8 cellular contexts compared by ENCODE assay signal in genomic region chr6:7238900-7239589, GRCh38.
DNase-seq lines count a peak whose midpoint lies in the region; ATAC-seq and TF ChIP-seq lines count a peak whose summit lies in the region.

No MANE protein-coding gene starts in this region.

- DNase-seq in DMS53 treated with DMSO at 0.1 percent for 48 hours (lab: John Stamatoyannopoulos, UW; ENCODE audit: unreplicated experiment) (peak; percentile 87), NCI-H1436 treated with DMSO at 0.1 percent for 48 hours (lab: John Stamatoyannopoulos, UW) (peak; percentile 80), SW480 (ENCODE audit: low spot score) (peak; percentile 72), adrenal gland (peak; percentile 89 to 98 (median 96)), right atrium auricular region (ENCODE audit: low spot score) (peak; percentile 81)

- H3K9ac ChIP-seq in skeletal muscle tissue (ENCODE audit: low read depth in 1 of 3, low read length in 3 of 3): peak overlapping the region in 2 of 3 donors; percentile 34 to 59

- no peaks in the 10 kb centered on the region for H3K27me3 ChIP-seq in adrenal gland
- no peaks in the 10 kb centered on the region for H3K27me3 ChIP-seq in right atrium auricular region
- no peaks in the 10 kb centered on the region for H3K27me3 ChIP-seq in skeletal muscle tissue (ENCODE audit: control insufficient read depth in 3 of 3, insufficient read depth in 3 of 3, low read length in 3 of 3)

- intact Hi-C loops in adrenal gland (cut with DNase I): no loop called here

- no peak overlapping the region for H3K27ac ChIP-seq in HEK293 (ENCODE audit: extremely low read depth, low read depth, low read length)
- peak overlapping the region in 3 of 5 donors; percentile 2 to 72 (median 68) for H3K27ac ChIP-seq in adrenal gland
- peak overlapping the region; percentile 20 to 37 for H3K27ac ChIP-seq in right atrium auricular region
- H3K27ac ChIP-seq in skeletal muscle tissue (ENCODE audit: low read depth, low read length): no peak overlapping the region

- no peak for TF ChIP-seq POLR2A in adrenal gland (IDR thresholded peaks at IDR 0.05)

- peaks cover 0 to 40% of the 10 kb centered on the region in 2 experiments; a peak in 2 of 3 replicates for H3K36me3 ChIP-seq in HEK293 (ENCODE audit: control insufficient read depth in 2 of 2, insufficient read depth in 1 of 2, low read length in 2 of 2)
- H3K36me3 ChIP-seq in adrenal gland (replicated peaks in 1 of 2): peaks cover 0 to 35% of the 10 kb centered on the region in 2 donors
- H3K36me3 ChIP-seq in right atrium auricular region: peaks cover 25% of the 10 kb centered on the region
- H3K36me3 ChIP-seq in skeletal muscle tissue (ENCODE audit: control insufficient read depth in 3 of 3, insufficient read depth in 3 of 3, low read length in 3 of 3): peaks cover 0 to 25% (median 16%) of the 10 kb centered on the region in 3 donors

- TF ChIP-seq CTCF in HEK293 (tag by site-specific recombination; IDR thresholded peaks at IDR 0.05) (no peak), adrenal gland (IDR thresholded peaks at IDR 0.05) (peak; percentile 45 to 82 (median 74)), right atrium auricular region (IDR thresholded peaks at IDR 0.05) (peak; percentile 51 to 78)

- ATAC-seq in HG03439 (IDR thresholded peaks at IDR 0.05; ENCODE audit: unreplicated experiment): no peak

- POLR2A ChIA-PET in HEK293 (lab: Yijun Ruan, JAX): no interaction called here

- no peak overlapping the region for H3K4me3 ChIP-seq in HEK293 (ENCODE audit: low read depth, low read length)
- H3K4me3 ChIP-seq in adrenal gland: no peak overlapping the region
- H3K4me3 ChIP-seq in right atrium auricular region: no peak overlapping the region
- H3K4me3 ChIP-seq in skeletal muscle tissue (ENCODE audit: low read length in 3 of 3): no peak overlapping the region

- H3K9me3 ChIP-seq in HEK293 (ENCODE audit: control insufficient read depth, insufficient read depth, low read depth, low read length): no peaks in the 10 kb centered on the region
- no peaks in the 10 kb centered on the region for H3K9me3 ChIP-seq in adrenal gland (replicated peaks in 1 of 3)
- H3K9me3 ChIP-seq in right atrium auricular region: no peaks in the 10 kb centered on the region
- H3K9me3 ChIP-seq in skeletal muscle tissue (ENCODE audit: control insufficient read depth in 3 of 3, low read length in 3 of 3): no peaks in the 10 kb centered on the region

- H3K4me1 ChIP-seq in HEK293 (ENCODE audit: control insufficient read depth, insufficient read depth, low read length): peaks cover 3% of the 10 kb centered on the region; the same call in 1 of the 2 replicates
- H3K4me1 ChIP-seq in adrenal gland (replicated peaks in 1 of 2): peaks cover 20 to 38% of the 10 kb centered on the region in 2 donors
- peaks cover 0 to 29% of the 10 kb centered on the region in 2 donors for H3K4me1 ChIP-seq in right atrium auricular region
- peaks cover 28 to 49% (median 40%) of the 10 kb centered on the region in 3 donors for H3K4me1 ChIP-seq in skeletal muscle tissue (ENCODE audit: control insufficient read depth in 3 of 3, insufficient read depth in 3 of 3, low read length in 3 of 3)

- WGBS in adrenal gland, 4 donors: 30 to 71% (median 37%) methylated on average over 3 to 10 of the region's 10 CpGs

- CTCF ChIA-PET in HEK293 (lab: Yijun Ruan, JAX): interaction anchor here (0.5 to 3.0 kb wide), 63 partner anchors 10 to 680 kb away, joined by 3 to 42 read pairs (median 4); partner anchors contain the start of genes CAGE1 and RIOK1

TF ChIP-seq in HEK293, 187 proteins besides CTCF, POLR2A, EP300 and RAD21 (continues in another document):
- TF ChIP-seq KLF16 (tag by site-specific recombination; IDR thresholded peaks at IDR 0.05) (no peak), ZBTB21 (tag by site-specific recombination; IDR thresholded peaks at IDR 0.05) (no peak), ZBTB6 (tag by site-specific recombination; IDR thresholded peaks at IDR 0.05) (no peak), ZNF654 (tag by site-specific recombination; IDR thresholded peaks at IDR 0.05; ENCODE audit: low read depth) (peak; percentile 66), ZNF10 (tag by site-specific recombination; IDR thresholded peaks at IDR 0.05) (0 out of 2 replicates have a peak, but pooled peaks have one; percentile 39), ZNF645 (tag by site-specific recombination; IDR thresholded peaks at IDR 0.05) (no peak), SP7 (tag by site-specific recombination; IDR thresholded peaks at IDR 0.05) (0 out of 2 replicates have a peak, but pooled peaks have one; percentile 46), FEZF1 (tag by site-specific recombination; IDR thresholded peaks at IDR 0.05) (no peak), ZNF510 (tag by site-specific recombination; IDR thresholded peaks at IDR 0.05; ENCODE audit: insufficient replicate concordance) (no peak), ZNF302 (tag by site-specific recombination; IDR thresholded peaks at IDR 0.05; ENCODE audit: low read depth) (no peak), ZNF324 (tag by site-specific recombination; IDR thresholded peaks at IDR 0.05) (no peak), PRDM4 (tag by site-specific recombination; IDR thresholded peaks at IDR 0.05) (no peak), YY2 (tag by site-specific recombination; IDR thresholded peaks at IDR 0.05) (no peak)
- TF ChIP-seq, protein P1, sequence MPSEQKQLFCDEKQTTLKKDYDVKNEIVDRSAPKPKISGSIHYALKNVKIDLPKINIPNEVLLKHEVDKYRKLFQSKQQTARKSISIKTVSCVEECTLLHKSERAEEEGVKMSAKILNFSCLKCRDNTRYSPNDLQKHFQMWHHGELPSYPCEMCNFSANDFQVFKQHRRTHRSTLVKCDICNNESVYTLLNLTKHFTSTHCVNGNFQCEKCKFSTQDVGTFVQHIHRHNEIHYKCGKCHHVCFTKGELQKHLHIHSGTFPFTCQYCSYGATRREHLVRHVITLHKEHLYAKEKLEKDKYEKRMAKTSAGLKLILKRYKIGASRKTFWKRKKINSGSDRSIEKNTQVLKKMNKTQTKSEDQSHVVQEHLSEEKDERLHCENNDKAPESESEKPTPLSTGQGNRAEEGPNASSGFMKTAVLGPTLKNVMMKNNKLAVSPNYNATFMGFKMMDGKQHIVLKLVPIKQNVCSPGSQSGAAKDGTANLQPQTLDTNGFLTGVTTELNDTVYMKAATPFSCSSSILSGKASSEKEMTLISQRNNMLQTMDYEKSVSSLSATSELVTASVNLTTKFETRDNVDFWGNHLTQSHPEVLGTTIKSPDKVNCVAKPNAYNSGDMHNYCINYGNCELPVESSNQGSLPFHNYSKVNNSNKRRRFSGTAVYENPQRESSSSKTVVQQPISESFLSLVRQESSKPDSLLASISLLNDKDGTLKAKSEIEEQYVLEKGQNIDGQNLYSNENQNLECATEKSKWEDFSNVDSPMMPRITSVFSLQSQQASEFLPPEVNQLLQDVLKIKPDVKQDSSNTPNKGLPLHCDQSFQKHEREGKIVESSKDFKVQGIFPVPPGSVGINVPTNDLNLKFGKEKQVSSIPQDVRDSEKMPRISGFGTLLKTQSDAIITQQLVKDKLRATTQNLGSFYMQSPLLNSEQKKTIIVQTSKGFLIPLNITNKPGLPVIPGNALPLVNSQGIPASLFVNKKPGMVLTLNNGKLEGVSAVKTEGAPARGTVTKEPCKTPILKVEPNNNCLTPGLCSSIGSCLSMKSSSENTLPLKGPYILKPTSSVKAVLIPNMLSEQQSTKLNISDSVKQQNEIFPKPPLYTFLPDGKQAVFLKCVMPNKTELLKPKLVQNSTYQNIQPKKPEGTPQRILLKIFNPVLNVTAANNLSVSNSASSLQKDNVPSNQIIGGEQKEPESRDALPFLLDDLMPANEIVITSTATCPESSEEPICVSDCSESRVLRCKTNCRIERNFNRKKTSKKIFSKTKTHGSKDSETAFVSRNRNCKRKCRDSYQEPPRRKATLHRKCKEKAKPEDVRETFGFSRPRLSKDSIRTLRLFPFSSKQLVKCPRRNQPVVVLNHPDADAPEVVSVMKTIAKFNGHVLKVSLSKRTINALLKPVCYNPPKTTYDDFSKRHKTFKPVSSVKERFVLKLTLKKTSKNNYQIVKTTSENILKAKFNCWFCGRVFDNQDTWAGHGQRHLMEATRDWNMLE (tag by site-specific recombination; conservative IDR thresholded peaks at IDR 0.05; ENCODE audit: low read depth): no peak

Comparison
In these comparisons a context has a peak if more than half of its experiments do, and no peak if none do; other contexts are left out.
1. H3K27ac ChIP-seq: peak in adrenal gland (3 of 5) and right atrium auricular region (2 of 2); none in HEK293 (single experiment) and skeletal muscle tissue (single experiment).
2. Peak in every context shown above with its lines, with median percentiles within 50 percentile points of each other: DNase-seq.